Comparison of ENCODE assay signal across 8 cellular contexts in genomic region chr9:125374443-125375309, GRCh38.
DNase-seq lines count a peak whose midpoint lies in the region; ATAC-seq and TF ChIP-seq lines count a peak whose summit lies in the region.

No MANE protein-coding gene starts in this region.

- DNase-seq in ELR (ENCODE audit: low read depth) = peak; percentile 83
- peak; percentile 73 for DNase-seq in HPDE6-E6E7 (ENCODE audit: extremely low spot score)
- peak; percentile 72 for DNase-seq in NT2/D1 (ENCODE audit: low read depth, low spot score)
- DNase-seq in activated CD8-positive, alpha-beta memory T cell treated with anti-CD3 and anti-CD28 coated beads, Interleukin-2, amount 50 U/mL, for 4 hours = peak; percentile 54
- peak; percentile 71 to 81 for DNase-seq in erythroblast (lab: John Stamatoyannopoulos, UW)
- DNase-seq in myocyte (ENCODE audit: low read depth) = peak; percentile 80
- peak; percentile 6 to 30 for DNase-seq in stimulated activated CD8-positive, alpha-beta memory T cell treated with anti-CD3 and anti-CD28 coated beads, Interleukin-4, amount 100 ng/mL, for 4 hours (ENCODE audit: low read depth in 2 of 2, low spot score in 1 of 2)

- peaks cover 12% of the 10 kb centered on the region for H3K4me1 ChIP-seq in NT2/D1 (ENCODE audit: insufficient read depth, insufficient read length)

- H3K4me3 ChIP-seq in NT2/D1 (ENCODE audit: insufficient read length, low read depth) = no peak overlapping the region

- H3K9ac ChIP-seq in NT2/D1 (ENCODE audit: insufficient read length, low read depth) = peak overlapping the region; percentile 32

- ATAC-seq in HG02852 (IDR thresholded peaks at IDR 0.05; ENCODE audit: unreplicated experiment) = no peak

- peaks cover 4% of the 10 kb centered on the region for H3K27me3 ChIP-seq in NT2/D1 (ENCODE audit: insufficient read depth, insufficient read length)

- no peaks in the 10 kb centered on the region for H3K9me3 ChIP-seq in NT2/D1 (ENCODE audit: insufficient read depth, low read length)

- H3K36me3 ChIP-seq in NT2/D1 (ENCODE audit: insufficient read depth, insufficient read length, low read length) = no peaks in the 10 kb centered on the region

- no peak for TF ChIP-seq POLR2A in erythroblast (IDR thresholded peaks at IDR 0.05; ENCODE audit: low read length)

Comparison
In these comparisons a context has a peak if more than half of its experiments do, and no peak if none do; other contexts are left out.
1. DNase-seq: peak in every context shown above with its lines; median percentile 83 in ELR; 80 in myocyte; 76 in erythroblast; 73 in HPDE6-E6E7; 72 in NT2/D1; 54 in activated CD8-positive, alpha-beta memory T cell treated with anti-CD3 and anti-CD28 coated beads, Interleukin-2, amount 50 U/mL, for 4 hours; 18 in stimulated activated CD8-positive, alpha-beta memory T cell treated with anti-CD3 and anti-CD28 coated beads, Interleukin-4, amount 100 ng/mL, for 4 hours.